ENCODE assay signal across 1 cellular context in genomic region chr3:141375381-141376301, GRCh38.
TF ChIP-seq lines count a peak whose summit lies in the region.

No MANE protein-coding gene starts in this region.

TF ChIP-seq in WTC11, 78 proteins besides CTCF, POLR2A, EP300 and RAD21 (continued from another document):
- TF ChIP-seq ZNF532 (CRISPR knock-in tag; IDR thresholded peaks at IDR 0.05; ENCODE audit: borderline replicate concordance) (no peak), NR1H2 (CRISPR knock-in tag; IDR thresholded peaks at IDR 0.05) (no peak), ATF6 (CRISPR knock-in tag; IDR thresholded peaks at IDR 0.05) (no peak), ZNF512 (CRISPR knock-in tag; IDR thresholded peaks at IDR 0.05; ENCODE audit: borderline replicate concordance) (no peak), JUN (CRISPR knock-in tag; IDR thresholded peaks at IDR 0.05) (no peak), ZNF317 (CRISPR knock-in tag; IDR thresholded peaks at IDR 0.05; ENCODE audit: borderline replicate concordance, low read depth) (no peak), ZNF121 (CRISPR knock-in tag; IDR thresholded peaks at IDR 0.05) (no peak), TEAD4 (CRISPR knock-in tag; IDR thresholded peaks at IDR 0.05) (no peak), TCF7 (CRISPR knock-in tag; IDR thresholded peaks at IDR 0.05; ENCODE audit: low read depth) (no peak), IRF1 (CRISPR knock-in tag; IDR thresholded peaks at IDR 0.05) (no peak), MYBL2 (CRISPR knock-in tag; IDR thresholded peaks at IDR 0.05) (no peak), USF2 (CRISPR knock-in tag; IDR thresholded peaks at IDR 0.05) (no peak)
